In genomic region chr1:49622877-49623276, GRCh38 we compare ENCODE assay signal across 27 cellular contexts.
"Had no signal": no experiment of that assay in that cellular context is flagged by ENCODE, and none has a peak within 500 bp of the region (broad histone marks: within the 10 kb centered on the region; RNA-seq: fewer than 3 reads in every experiment).

No MANE protein-coding gene starts in this region.

- H3K9ac ChIP-seq: neural progenitor cell, parathyroid adenoma had no signal

- H3K4me3 Mint-ChIP-seq: nephron; neural progenitor cell; stimulated activated effector memory CD8-positive, alpha-beta T cell treated with anti-CD3 and anti-CD28 coated beads, Interleukin-12 subunit alpha, Interleukin-12 subunit beta, amount 100 ng/mL, for 72 hours; stimulated activated naive B cell treated with anti-CD40 and anti-IgM and Interleukin-4, amounts not matched to agents 10 μg/mL and 1 μg/mL and 100 μg/mL, for 72 hours; stimulated activated naive CD8-positive, alpha-beta T cell treated with anti-CD3 and anti-CD28 coated beads, Interleukin-15, Interleukin-2, amounts not matched to agents 100 ng/mL and 50 ng/mL, for 24 hours had no signal

- H3K9me3 ChIP-seq: ovary, psoas muscle, right lobe of liver, sigmoid colon, thoracic aorta, thyroid gland, vagina had no signal

- H3K4me2 ChIP-seq: neural progenitor cell had no signal

- H3K79me2 ChIP-seq: parathyroid adenoma had no signal

- H3K4me1 ChIP-seq: neural progenitor cell, parathyroid adenoma, psoas muscle, right lobe of liver, sigmoid colon, stomach, thyroid gland, tibial nerve, upper lobe of left lung, vagina had no signal

- H3K4me3 ChIP-seq: neural progenitor cell, ovary, psoas muscle, right lobe of liver, sigmoid colon, stomach, thoracic aorta, thyroid gland, tibial nerve, upper lobe of left lung, vagina had no signal

- H3K4me1 Mint-ChIP-seq: nephron; neural progenitor cell; stimulated activated effector memory CD8-positive, alpha-beta T cell treated with anti-CD3 and anti-CD28 coated beads, Interleukin-12 subunit alpha, Interleukin-12 subunit beta, amount 100 ng/mL, for 72 hours; stimulated activated naive B cell treated with anti-CD40 and anti-IgM and Interleukin-4, amounts not matched to agents 10 μg/mL and 1 μg/mL and 100 μg/mL, for 72 hours had no signal

- H3K27me3 Mint-ChIP-seq: progenitor cell of endocrine pancreas; stimulated activated naive B cell treated with anti-CD40 and anti-IgM and Interleukin-4, amounts not matched to agents 10 μg/mL and 1 μg/mL and 100 μg/mL, for 72 hours; stimulated activated naive CD8-positive, alpha-beta T cell treated with anti-CD3 and anti-CD28 coated beads, Interleukin-15, Interleukin-2, amounts not matched to agents 100 ng/mL and 50 ng/mL, for 24 hours had no signal

- H2AFZ ChIP-seq: neural progenitor cell, parathyroid adenoma had no signal

- DNase-seq: occipital lobe; ovary; posterior cingulate gyrus; psoas muscle; right cardiac atrium; right lobe of liver; sigmoid colon; small intestine; stimulated activated CD4-positive, alpha-beta T cell treated with anti-CD3 and anti-CD28 coated beads, Interleukin-15, amount 100 ng/mL, for 24 hours; stimulated activated CD4-positive, alpha-beta T cell treated with anti-CD3 and anti-CD28 coated beads, Interleukin-2, amount 100 ng/mL, for 24 hours; stimulated activated CD4-positive, alpha-beta T cell treated with anti-CD3 and anti-CD28 coated beads, Interleukin-2, amount 100 ng/mL, for 48 hours; stimulated activated CD4-positive, alpha-beta T cell treated with anti-CD3 and anti-CD28 coated beads, Interleukin-4, amount 100 ng/mL, for 24 hours; stimulated activated naive B cell treated with anti-CD40 and anti-IgM and Interleukin-4, amounts not matched to agents 10 μg/mL and 1 μg/mL and 100 μg/mL, for 72 hours; stimulated activated naive CD4-positive, alpha-beta T cell treated with Interleukin-2 at 50 U/mL for 16 hours; stomach; thyroid gland; trophoblast cell; upper lobe of left lung had no signal

- H3K36me3 Mint-ChIP-seq: neural progenitor cell; stimulated activated effector memory CD8-positive, alpha-beta T cell treated with anti-CD3 and anti-CD28 coated beads, Interleukin-12 subunit alpha, Interleukin-12 subunit beta, amount 100 ng/mL, for 72 hours; stimulated activated naive B cell treated with anti-CD40 and anti-IgM and Interleukin-4, amounts not matched to agents 10 μg/mL and 1 μg/mL and 100 μg/mL, for 72 hours had no signal

- H3K27ac ChIP-seq: neural progenitor cell, ovary, parathyroid adenoma, psoas muscle, right lobe of liver, sigmoid colon, stomach, thoracic aorta, thyroid gland, tibial nerve, upper lobe of left lung, vagina had no signal

- ATAC-seq: psoas muscle; right cardiac atrium; right lobe of liver; stimulated activated effector memory CD8-positive, alpha-beta T cell treated with anti-CD3 and anti-CD28 coated beads, Interleukin-12 subunit alpha, Interleukin-12 subunit beta, amount 100 ng/mL, for 72 hours; stimulated activated naive B cell treated with anti-CD40 and anti-IgM and Interleukin-4, amounts not matched to agents 10 μg/mL and 1 μg/mL and 100 μg/mL, for 72 hours had no signal

- H3K36me3 ChIP-seq: neural progenitor cell, ovary, right lobe of liver, sigmoid colon, stomach, thoracic aorta, thyroid gland, tibial nerve, upper lobe of left lung, vagina had no signal

- H3K27me3 ChIP-seq: neural progenitor cell, ovary, right lobe of liver, sigmoid colon, stomach, thyroid gland, tibial nerve, upper lobe of left lung, vagina had no signal

- H3K27ac Mint-ChIP-seq: nephron; neural progenitor cell; progenitor cell of endocrine pancreas; stimulated activated effector memory CD8-positive, alpha-beta T cell treated with anti-CD3 and anti-CD28 coated beads, Interleukin-12 subunit alpha, Interleukin-12 subunit beta, amount 100 ng/mL, for 72 hours; stimulated activated naive B cell treated with anti-CD40 and anti-IgM and Interleukin-4, amounts not matched to agents 10 μg/mL and 1 μg/mL and 100 μg/mL, for 72 hours; stimulated activated naive CD8-positive, alpha-beta T cell treated with anti-CD3 and anti-CD28 coated beads, Interleukin-15, Interleukin-2, amounts not matched to agents 100 ng/mL and 50 ng/mL, for 24 hours had no signal
